In genomic region chr9:134297581-134297980, GRCh38 we compare ENCODE assay signal across 20 cellular contexts.
"Had no signal": no experiment of that assay in that cellular context is flagged by ENCODE, and none has a peak within 500 bp of the region (broad histone marks: within the 10 kb centered on the region; RNA-seq: fewer than 3 reads in every experiment).

No MANE protein-coding gene starts in this region.

- DNase-seq: cerebellar nuclear complex; colonic mucosa; dermis blood vessel endothelial cell; foreskin melanocyte; head of caudate nucleus; kidney glomerular epithelial cell; mesendoderm; stimulated activated CD4-positive, alpha-beta T cell treated with anti-CD3 and anti-CD28 coated beads, Interleukin-2, amount 100 ng/mL, for 24 hours; stimulated activated CD4-positive, alpha-beta T cell treated with anti-CD3 and anti-CD28 coated beads, Interleukin-4, amount 100 ng/mL, for 4 hours; stimulated activated naive CD4-positive, alpha-beta T cell; stomach; substantia nigra; transverse colon had no signal

- H3K9me3 Mint-ChIP-seq: naive thymus-derived CD8-positive, alpha-beta T cell had no signal

- H3K36me3 Mint-ChIP-seq: naive thymus-derived CD8-positive, alpha-beta T cell had no signal

- H3K4me1 ChIP-seq: colonic mucosa had no signal

- H3K27ac ChIP-seq: cardiac muscle cell, colonic mucosa, hepatocyte, left lung, ovary, stomach, thoracic aorta, transverse colon had no signal

- H3K27ac Mint-ChIP-seq: naive thymus-derived CD8-positive, alpha-beta T cell had no signal

- H3K4me3 Mint-ChIP-seq: naive thymus-derived CD8-positive, alpha-beta T cell had no signal

- H3K9me3 ChIP-seq: colonic mucosa, left lung, ovary, stomach, thoracic aorta, transverse colon had no signal

- H3K36me3 ChIP-seq: cardiac muscle cell, colonic mucosa, left lung, ovary, stomach, thoracic aorta, transverse colon had no signal

- H3K27me3 ChIP-seq: cardiac muscle cell, colonic mucosa, hepatocyte, ovary had no signal

- H3K4me3 ChIP-seq: cardiac muscle cell, colonic mucosa, hepatocyte, left lung, ovary, stomach, thoracic aorta, transverse colon had no signal

- ATAC-seq: left lung; naive thymus-derived CD8-positive, alpha-beta T cell; sciatic nerve had no signal
